Comparison of ENCODE assay signal across 1 cellular context in genomic region chr19:13880059-13880672, GRCh38.
TF ChIP-seq lines count a peak whose summit lies in the region.

No MANE protein-coding gene starts in this region.

TF ChIP-seq in GM12878, 131 proteins besides CTCF, POLR2A, EP300 and RAD21 (continued from another document and continues in another):
- TF ChIP-seq ZNF217 (IDR thresholded peaks at IDR 0.05) (no peak), ZZZ3 (IDR thresholded peaks at IDR 0.05; ENCODE audit: control insufficient read depth, insufficient read length, low read depth) (no peak), ETV6 (conservative IDR thresholded peaks at IDR 0.05 in 1 of 2, IDR thresholded peaks at IDR 0.05 in 1 of 2; ENCODE audit: borderline replicate concordance in 1 of 2, low read depth in 1 of 2) (no peak), PAX8 (IDR thresholded peaks at IDR 0.05) (no peak), NFYA (IDR thresholded peaks at IDR 0.05; ENCODE audit: borderline replicate concordance, low read depth, low read length) (no peak), ZNF207 (IDR thresholded peaks at IDR 0.05; ENCODE audit: borderline replicate concordance) (peak; percentile 93), ZBTB40 (IDR thresholded peaks at IDR 0.05; ENCODE audit: borderline replicate concordance) (no peak), NFIC (IDR thresholded peaks at IDR 0.05; ENCODE audit: low read depth, low read length) (no peak), TBL1XR1 (IDR thresholded peaks at IDR 0.05; ENCODE audit: low read depth, low read length) (no peak; the same call in 1 of the 2 replicates), ZNF274 (IDR thresholded peaks at IDR 0.05; ENCODE audit: insufficient read depth, insufficient read length) (no peak), SPI1 (IDR thresholded peaks at IDR 0.05; ENCODE audit: borderline replicate concordance, insufficient read depth, low read depth, low read length) (no peak), STAT1 (conservative IDR thresholded peaks at IDR 0.05) (peak; percentile 90), EED (IDR thresholded peaks at IDR 0.05; ENCODE audit: low read depth) (no peak), SMARCA5 (IDR thresholded peaks at IDR 0.05) (peak; percentile 95; the same call in 1 of the 2 replicates), BCL11A (IDR thresholded peaks at IDR 0.05; ENCODE audit: low read depth, low read length) (no peak), CBX5 (IDR thresholded peaks at IDR 0.05; ENCODE audit: low read depth) (0 out of 2 replicates have a peak, but pooled peaks have one; percentile 62), BMI1 (IDR thresholded peaks at IDR 0.05; ENCODE audit: borderline replicate concordance) (no peak), LARP7 (IDR thresholded peaks at IDR 0.05) (0 out of 2 replicates have a peak, but pooled peaks have one; percentile 39), SP1 (IDR thresholded peaks at IDR 0.05; ENCODE audit: low read depth, low read length) (peak; percentile 61), JUNB (IDR thresholded peaks at IDR 0.05) (no peak), SMC3 (IDR thresholded peaks at IDR 0.05; ENCODE audit: borderline replicate concordance, low read length) (peak; percentile 99), YY1 (IDR thresholded peaks at IDR 0.05; ENCODE audit: low read depth, low read length) (peak; percentile 78), FOS (IDR thresholded peaks at IDR 0.05; ENCODE audit: borderline replicate concordance, extremely low read depth, insufficient read length) (no peak), CEBPZ (IDR thresholded peaks at IDR 0.05; ENCODE audit: low read depth, low read length) (no peak), IKZF1 (conservative IDR thresholded peaks at IDR 0.05) (peak; percentile 82), RAD51 (IDR thresholded peaks at IDR 0.05) (no peak), MTA3 (IDR thresholded peaks at IDR 0.05; ENCODE audit: borderline replicate concordance, low read length) (no peak; the same call in 1 of the 2 replicates), ZBTB4 (CRISPR knock-in tag; IDR thresholded peaks at IDR 0.05) (no peak), ELK1 (IDR thresholded peaks at IDR 0.05; ENCODE audit: low read depth, low read length) (0 out of 2 replicates have a peak, but pooled peaks have one; percentile 8), IRF4 (IDR thresholded peaks at IDR 0.05; ENCODE audit: low read depth, low read length) (peak; percentile 38; the same call in 1 of the 2 replicates), PRDM15 (CRISPR knock-in tag; IDR thresholded peaks at IDR 0.05) (no peak), CHD4 (IDR thresholded peaks at IDR 0.05) (no peak), TARDBP (IDR thresholded peaks at IDR 0.05; ENCODE audit: borderline replicate concordance) (peak; percentile 44; the same call in 1 of the 2 replicates)
- TF ChIP-seq, protein P1, sequence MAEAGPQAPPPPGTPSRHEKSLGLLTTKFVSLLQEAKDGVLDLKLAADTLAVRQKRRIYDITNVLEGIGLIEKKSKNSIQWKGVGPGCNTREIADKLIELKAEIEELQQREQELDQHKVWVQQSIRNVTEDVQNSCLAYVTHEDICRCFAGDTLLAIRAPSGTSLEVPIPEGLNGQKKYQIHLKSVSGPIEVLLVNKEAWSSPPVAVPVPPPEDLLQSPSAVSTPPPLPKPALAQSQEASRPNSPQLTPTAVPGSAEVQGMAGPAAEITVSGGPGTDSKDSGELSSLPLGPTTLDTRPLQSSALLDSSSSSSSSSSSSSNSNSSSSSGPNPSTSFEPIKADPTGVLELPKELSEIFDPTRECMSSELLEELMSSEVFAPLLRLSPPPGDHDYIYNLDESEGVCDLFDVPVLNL (IDR thresholded peaks at IDR 0.05; ENCODE audit: low read depth, low read length), result no peak
- TF ChIP-seq, protein P2, sequence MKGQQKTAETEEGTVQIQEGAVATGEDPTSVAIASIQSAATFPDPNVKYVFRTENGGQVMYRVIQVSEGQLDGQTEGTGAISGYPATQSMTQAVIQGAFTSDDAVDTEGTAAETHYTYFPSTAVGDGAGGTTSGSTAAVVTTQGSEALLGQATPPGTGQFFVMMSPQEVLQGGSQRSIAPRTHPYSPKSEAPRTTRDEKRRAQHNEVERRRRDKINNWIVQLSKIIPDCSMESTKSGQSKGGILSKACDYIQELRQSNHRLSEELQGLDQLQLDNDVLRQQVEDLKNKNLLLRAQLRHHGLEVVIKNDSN (IDR thresholded peaks at IDR 0.05; ENCODE audit: borderline replicate concordance, extremely low read length, insufficient read depth, low read depth, low read length), result peak; percentile 57
- TF ChIP-seq, protein P3, sequence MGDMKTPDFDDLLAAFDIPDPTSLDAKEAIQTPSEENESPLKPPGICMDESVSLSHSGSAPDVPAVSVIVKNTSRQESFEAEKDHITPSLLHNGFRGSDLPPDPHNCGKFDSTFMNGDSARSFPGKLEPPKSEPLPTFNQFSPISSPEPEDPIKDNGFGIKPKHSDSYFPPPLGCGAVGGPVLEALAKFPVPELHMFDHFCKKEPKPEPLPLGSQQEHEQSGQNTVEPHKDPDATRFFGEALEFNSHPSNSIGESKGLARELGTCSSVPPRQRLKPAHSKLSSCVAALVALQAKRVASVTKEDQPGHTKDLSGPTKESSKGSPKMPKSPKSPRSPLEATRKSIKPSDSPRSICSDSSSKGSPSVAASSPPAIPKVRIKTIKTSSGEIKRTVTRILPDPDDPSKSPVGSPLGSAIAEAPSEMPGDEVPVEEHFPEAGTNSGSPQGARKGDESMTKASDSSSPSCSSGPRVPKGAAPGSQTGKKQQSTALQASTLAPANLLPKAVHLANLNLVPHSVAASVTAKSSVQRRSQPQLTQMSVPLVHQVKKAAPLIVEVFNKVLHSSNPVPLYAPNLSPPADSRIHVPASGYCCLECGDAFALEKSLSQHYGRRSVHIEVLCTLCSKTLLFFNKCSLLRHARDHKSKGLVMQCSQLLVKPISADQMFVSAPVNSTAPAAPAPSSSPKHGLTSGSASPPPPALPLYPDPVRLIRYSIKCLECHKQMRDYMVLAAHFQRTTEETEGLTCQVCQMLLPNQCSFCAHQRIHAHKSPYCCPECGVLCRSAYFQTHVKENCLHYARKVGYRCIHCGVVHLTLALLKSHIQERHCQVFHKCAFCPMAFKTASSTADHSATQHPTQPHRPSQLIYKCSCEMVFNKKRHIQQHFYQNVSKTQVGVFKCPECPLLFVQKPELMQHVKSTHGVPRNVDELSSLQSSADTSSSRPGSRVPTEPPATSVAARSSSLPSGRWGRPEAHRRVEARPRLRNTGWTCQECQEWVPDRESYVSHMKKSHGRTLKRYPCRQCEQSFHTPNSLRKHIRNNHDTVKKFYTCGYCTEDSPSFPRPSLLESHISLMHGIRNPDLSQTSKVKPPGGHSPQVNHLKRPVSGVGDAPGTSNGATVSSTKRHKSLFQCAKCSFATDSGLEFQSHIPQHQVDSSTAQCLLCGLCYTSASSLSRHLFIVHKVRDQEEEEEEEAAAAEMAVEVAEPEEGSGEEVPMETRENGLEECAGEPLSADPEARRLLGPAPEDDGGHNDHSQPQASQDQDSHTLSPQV (IDR thresholded peaks at IDR 0.05), result peak; percentile 91; the same call in 1 of the 2 replicates
